ENCODE assay signal across 1 cellular context in genomic region chr2:189050110-189050712, GRCh38.
A peak's percentile ranks its signal among the peaks of the same experiment; 100 is the strongest.
TF ChIP-seq lines count a peak whose summit lies in the region.

No MANE protein-coding gene starts in this region.

TF ChIP-seq in HepG2, 621 proteins besides CTCF, POLR2A, EP300 and RAD21 (continued from another document and continues in another):
- 0 out of 2 replicates have a peak, but pooled peaks have one; percentile 35 for TF ChIP-seq PRDM15 (CRISPR knock-in tag; IDR thresholded peaks at IDR 0.05)
- no peak; the same call in 1 of the 2 replicates for TF ChIP-seq TFE3 (CRISPR knock-in tag; IDR thresholded peaks at IDR 0.05)
- TF ChIP-seq ZNF30 (CRISPR knock-in tag; IDR thresholded peaks at IDR 0.05) = no peak
- TF ChIP-seq GATAD1 (CRISPR knock-in tag; IDR thresholded peaks at IDR 0.05) = no peak
- no peak for TF ChIP-seq ZBTB39 (CRISPR knock-in tag; IDR thresholded peaks at IDR 0.05)
- TF ChIP-seq TEF (CRISPR knock-in tag; IDR thresholded peaks at IDR 0.05) = peak; percentile 33; the same call in 1 of the 2 replicates
- TF ChIP-seq ZBTB2 (CRISPR knock-in tag; IDR thresholded peaks at IDR 0.05; ENCODE audit: low read depth) = no peak
- TF ChIP-seq NFIB (CRISPR knock-in tag; IDR thresholded peaks at IDR 0.05; ENCODE audit: borderline replicate concordance) = no peak
- peak; percentile 92 for TF ChIP-seq GATA4 (IDR thresholded peaks at IDR 0.05; ENCODE audit: borderline replicate concordance, low read depth)
- TF ChIP-seq HMG20B (CRISPR knock-in tag; conservative IDR thresholded peaks at IDR 0.05) = 0 out of 2 replicates have a peak, but pooled peaks have one; percentile 44
- peak; percentile 85; the same call in 1 of the 2 replicates for TF ChIP-seq RCOR2 (CRISPR knock-in tag; IDR thresholded peaks at IDR 0.05)
- no peak for TF ChIP-seq ZMYM3 (CRISPR knock-in tag; IDR thresholded peaks at IDR 0.05)
- no peak for TF ChIP-seq ZNF747 (CRISPR knock-in tag; IDR thresholded peaks at IDR 0.05; ENCODE audit: borderline replicate concordance)
- no peak for TF ChIP-seq CHCHD3 (CRISPR knock-in tag; IDR thresholded peaks at IDR 0.05)
- no peak for TF ChIP-seq ZNF547 (CRISPR knock-in tag; IDR thresholded peaks at IDR 0.05)
- 0 out of 2 replicates have a peak, but pooled peaks have one; percentile 37 for TF ChIP-seq RFX3 (CRISPR knock-in tag; IDR thresholded peaks at IDR 0.05)
- TF ChIP-seq ZMAT5 (CRISPR knock-in tag; IDR thresholded peaks at IDR 0.05; ENCODE audit: borderline replicate concordance, low read depth) = no peak
- TF ChIP-seq ZNF260 (CRISPR knock-in tag; IDR thresholded peaks at IDR 0.05; ENCODE audit: borderline replicate concordance, low read depth) = no peak
- no peak for TF ChIP-seq ZNF33B (CRISPR knock-in tag; IDR thresholded peaks at IDR 0.05)
- TF ChIP-seq TMF1 (CRISPR knock-in tag; IDR thresholded peaks at IDR 0.05; ENCODE audit: low read depth) = no peak
- TF ChIP-seq ZNF564 (CRISPR knock-in tag; IDR thresholded peaks at IDR 0.05) = 0 out of 2 replicates have a peak, but pooled peaks have one; percentile 23
- peak; percentile 60 for TF ChIP-seq SAP130 (CRISPR knock-in tag; IDR thresholded peaks at IDR 0.05; ENCODE audit: low read depth)
- 0 out of 2 replicates have a peak, but pooled peaks have one; percentile 13 for TF ChIP-seq KDM1A (CRISPR knock-in tag; IDR thresholded peaks at IDR 0.05)
- TF ChIP-seq SOX5 (CRISPR knock-in tag; IDR thresholded peaks at IDR 0.05; ENCODE audit: borderline replicate concordance) = peak; percentile 89; the same call in 1 of the 2 replicates
- peak; percentile 100 for TF ChIP-seq NR2F6 (IDR thresholded peaks at IDR 0.05)
- peak; percentile 98 for TF ChIP-seq NR2F6 (CRISPR knock-in tag; IDR thresholded peaks at IDR 0.05)
- TF ChIP-seq ZNF773 (CRISPR knock-in tag; IDR thresholded peaks at IDR 0.05; ENCODE audit: borderline replicate concordance) = no peak
- TF ChIP-seq SMARCE1 (IDR thresholded peaks at IDR 0.05; ENCODE audit: borderline replicate concordance) = no peak
- TF ChIP-seq CHD4 (IDR thresholded peaks at IDR 0.05; ENCODE audit: borderline replicate concordance, low read length) = peak; percentile 95
- no peak for TF ChIP-seq GMEB2 (CRISPR knock-in tag; IDR thresholded peaks at IDR 0.05; ENCODE audit: low read depth)
- no peak for TF ChIP-seq ZNF496 (CRISPR knock-in tag; IDR thresholded peaks at IDR 0.05; ENCODE audit: insufficient replicate concordance)
- TF ChIP-seq ONECUT2 (CRISPR knock-in tag; IDR thresholded peaks at IDR 0.05) = peak; percentile 95
- no peak for TF ChIP-seq ZBTB37 (CRISPR knock-in tag; IDR thresholded peaks at IDR 0.05)
- peak; percentile 65; the same call in 1 of the 2 replicates for TF ChIP-seq ZNF878 (CRISPR knock-in tag; IDR thresholded peaks at IDR 0.05)
- no peak for TF ChIP-seq MLLT10 (CRISPR knock-in tag; IDR thresholded peaks at IDR 0.05)
- TF ChIP-seq HDAC2 (CRISPR knock-in tag; IDR thresholded peaks at IDR 0.05) = peak; percentile 71
- TF ChIP-seq MYC (CRISPR knock-in tag; IDR thresholded peaks at IDR 0.05; ENCODE audit: borderline replicate concordance) = peak; percentile 76; the same call in 1 of the 2 replicates
- peak; percentile 89 for TF ChIP-seq BCL6 (CRISPR knock-in tag; IDR thresholded peaks at IDR 0.05)
- no peak for TF ChIP-seq ZNF230 (CRISPR knock-in tag; IDR thresholded peaks at IDR 0.05)
- TF ChIP-seq ZNF362 (CRISPR knock-in tag; IDR thresholded peaks at IDR 0.05; ENCODE audit: borderline replicate concordance) = peak; percentile 67; the same call in 1 of the 2 replicates
- TF ChIP-seq THYN1 (CRISPR knock-in tag; IDR thresholded peaks at IDR 0.05; ENCODE audit: borderline replicate concordance, low read depth) = 0 out of 2 replicates have a peak, but pooled peaks have one; percentile 31
- TF ChIP-seq SRSF4 (IDR thresholded peaks at IDR 0.05; ENCODE audit: low read depth, low read length, poor library complexity, severe bottlenecking) = no peak
- no peak for TF ChIP-seq AGO1 (IDR thresholded peaks at IDR 0.05; ENCODE audit: low read depth, low read length, poor library complexity, severe bottlenecking)
- TF ChIP-seq ZNF282 (IDR thresholded peaks at IDR 0.05; ENCODE audit: partially characterized antibody) = no peak
- TF ChIP-seq POGK (CRISPR knock-in tag; conservative IDR thresholded peaks at IDR 0.05) = no peak
- TF ChIP-seq TGIF2 (CRISPR knock-in tag; IDR thresholded peaks at IDR 0.05) = 0 out of 2 replicates have a peak, but pooled peaks have one; percentile 21
- TF ChIP-seq TFDP1 (CRISPR knock-in tag; IDR thresholded peaks at IDR 0.05; ENCODE audit: borderline replicate concordance) = no peak
- no peak for TF ChIP-seq ZBTB1 (CRISPR knock-in tag; IDR thresholded peaks at IDR 0.05; ENCODE audit: borderline replicate concordance)
- TF ChIP-seq ZBTB8A (CRISPR knock-in tag; IDR thresholded peaks at IDR 0.05; ENCODE audit: borderline replicate concordance, low read depth) = no peak
